In genomic region chr7:139640678-139641077, GRCh38 we compare ENCODE assay signal across 24 cellular contexts.
DNase-seq lines count a peak whose midpoint lies in the region; ATAC-seq, FAIRE-seq and TF ChIP-seq lines count a peak whose summit lies in the region.
"Had no signal": no experiment of that assay in that cellular context is flagged by ENCODE, and none has a peak within 500 bp of the region (broad histone marks: within the 10 kb centered on the region; RNA-seq: fewer than 3 reads in every experiment).

No MANE protein-coding gene starts in this region.

- H3K27ac Mint-ChIP-seq in natural killer cell, result peak overlapping the region; percentile 20 to 29
- peak overlapping the region in 1 of 2 donors; percentile 50 for H3K27ac Mint-ChIP-seq in natural killer cell treated with Interleukin-12 subunit alpha and Interleukin-12 subunit beta and Interleukin-15 and Interleukin-18, amount 100 ng/mL, for 72 hours
- H3K27ac Mint-ChIP-seq: GM23338, H9 had no signal

- H3K27ac ChIP-seq in K562 (ENCODE audit: extremely low read depth, low read depth, low read length) (no peak overlapping the region), PC-3 (ENCODE audit: low read length) (no peak overlapping the region), Peyer's patch (no peak overlapping the region)
- H3K27ac ChIP-seq: BLaER1, SJCRH30 had no signal

- no peaks in the 10 kb centered on the region for H3K27me3 Mint-ChIP-seq in natural killer cell (ENCODE audit: low read depth in 2 of 2)
- no peaks in the 10 kb centered on the region for H3K27me3 Mint-ChIP-seq in natural killer cell treated with Interleukin-12 subunit alpha and Interleukin-12 subunit beta and Interleukin-15 and Interleukin-18, amount 100 ng/mL, for 72 hours
- H3K27me3 Mint-ChIP-seq: CD4-positive, alpha-beta memory T cell had no signal

- H3K27me3 ChIP-seq in K562 (ENCODE audit: control insufficient read depth in 2 of 2, insufficient read depth in 2 of 2, low read length in 2 of 2) (no peaks in the 10 kb centered on the region; a peak in 1 of 5 replicates), PC-3 (ENCODE audit: low read length) (no peaks in the 10 kb centered on the region), Peyer's patch (no peaks in the 10 kb centered on the region)
- H3K27me3 ChIP-seq: BLaER1, MG63, SJCRH30 had no signal

- H3K4me1 ChIP-seq in K562 (replicated peaks in 1 of 2; ENCODE audit: control insufficient read depth in 2 of 2, insufficient read depth in 2 of 2, low read length in 2 of 2) (no peaks in the 10 kb centered on the region), PC-3 (ENCODE audit: insufficient read depth, low read length) (no peaks in the 10 kb centered on the region), Peyer's patch (peaks cover 0 to 6% (median 3%) of the 10 kb centered on the region in 4 donors)
- H3K4me1 ChIP-seq: SJCRH30 had no signal

- no peak for TF ChIP-seq POLR2A in NB4 (IDR thresholded peaks at IDR 0.05; ENCODE audit: extremely low read depth, insufficient read length)
- no peak for TF ChIP-seq POLR2A in K562 (conservative IDR thresholded peaks at IDR 0.05)
- TF ChIP-seq POLR2A in Peyer's patch (IDR thresholded peaks at IDR 0.05), result no peak

- no peaks in the 10 kb centered on the region for H3K9me3 Mint-ChIP-seq in natural killer cell
- peaks cover 3% of the 10 kb centered on the region for H3K9me3 Mint-ChIP-seq in natural killer cell treated with Interleukin-12 subunit alpha and Interleukin-12 subunit beta and Interleukin-15 and Interleukin-18, amount 100 ng/mL, for 72 hours
- H3K9me3 Mint-ChIP-seq: CD4-positive, alpha-beta memory T cell; GM23338; H9 had no signal

- no TSS peak for BruUV-seq in K562 (replicated peaks; lab: Mats Ljungman, UMichigan)
- no TSS peak for BruUV-seq in PC-3 (replicated peaks; lab: Mats Ljungman, UMichigan)

- no peaks in the 10 kb centered on the region for H3F3A ChIP-seq in PC-3 (ENCODE audit: low read length, unreplicated experiment)

- H3K36me3 Mint-ChIP-seq in natural killer cell, result no peaks in the 10 kb centered on the region
- peaks cover 6% of the 10 kb centered on the region for H3K36me3 Mint-ChIP-seq in natural killer cell treated with Interleukin-12 subunit alpha and Interleukin-12 subunit beta and Interleukin-15 and Interleukin-18, amount 100 ng/mL, for 72 hours

- no peak overlapping the region for H3K4me3 ChIP-seq in NB4 (ENCODE audit: low read depth, low read length)
- H3K4me3 ChIP-seq in K562, result no peak overlapping the region
- no peak overlapping the region for H3K4me3 ChIP-seq in PC-3 (ENCODE audit: low read length)
- no peak overlapping the region for H3K4me3 ChIP-seq in Peyer's patch
- H3K4me3 ChIP-seq: BLaER1, GM23338, MG63, SJCRH30 had no signal

- H4K20me1 ChIP-seq in K562 (replicated peaks; ENCODE audit: control insufficient read depth, insufficient read depth, low read length) (peaks cover 3% of the 10 kb centered on the region; the same call in 1 of the 2 replicates), PC-3 (ENCODE audit: low read length) (no peaks in the 10 kb centered on the region)

- intact Hi-C loops in natural killer cell (cut with micrococcal nuclease), result loop anchor here (10.0 kb wide), 1 partner anchor 84 kb away; no protein-coding TSS in a partner anchor
- intact Hi-C loops in K562 (cut with micrococcal nuclease), result no loop called here
- intact Hi-C loops in PC-3 (cut with micrococcal nuclease), result no loop called here

- in situ Hi-C loops in K562 (cut with MboI), result loop anchor here (5.0 to 10.0 kb wide), 2 partner anchors 362 to 684 kb away; no protein-coding TSS in a partner anchor

- TF ChIP-seq CTCF in natural killer cell (IDR thresholded peaks at IDR 0.05) (no peak), NB4 (IDR thresholded peaks at IDR 0.05; ENCODE audit: low read depth, low read length) (no peak), K562 (IDR thresholded peaks at IDR 0.05 in 2 of 3, conservative IDR thresholded peaks at IDR 0.05 in 1 of 3; ENCODE audit: insufficient read depth in 2 of 3, low read depth in 1 of 3, low read length in 3 of 3) (no peak), PC-3 (conservative IDR thresholded peaks at IDR 0.05; ENCODE audit: low read depth, low read length) (no peak), Peyer's patch (IDR thresholded peaks at IDR 0.05) (no peak)

- no peak overlapping the region for H3K4me3 Mint-ChIP-seq in natural killer cell
- no peak overlapping the region for H3K4me3 Mint-ChIP-seq in natural killer cell treated with Interleukin-12 subunit alpha and Interleukin-12 subunit beta and Interleukin-15 and Interleukin-18, amount 100 ng/mL, for 72 hours
- H3K4me3 Mint-ChIP-seq: CD4-positive, alpha-beta memory T cell; GM23338; H9 had no signal

- POLR2A ChIA-PET in K562 (lab: Yijun Ruan, JAX), result interaction anchor here (0.6 to 1.6 kb wide), 5 partner anchors 8 to 1271 kb away, joined by 3 to 7 read pairs (median 4); no protein-coding TSS in a partner anchor
- POLR2A ChIA-PET in PC-3 (lab: Charles Lee; ENCODE audit: unreplicated experiment), result no interaction called here

- no peak for ATAC-seq in natural killer cell
- no peak for ATAC-seq in natural killer cell treated with Interleukin-12 subunit alpha and Interleukin-12 subunit beta and Interleukin-15 and Interleukin-18, amount 100 ng/mL, for 72 hours
- no peak for ATAC-seq in K562
- no peak for ATAC-seq in PC-3
- ATAC-seq: GM23338, SK-N-SH treated with all-trans-retinoic acid at 6 μM for 48 hours had no signal

- FAIRE-seq in K562 (lab: Jason Lieb, UNC), result no peak
- FAIRE-seq: A204.1, G401.6, RCC 7860 had no signal

- CTCF ChIA-PET in K562 (lab: Yijun Ruan, JAX; ENCODE audit: low intra/inter-chr PET ratio) (interaction anchor here (0.8 kb wide), 1 partner anchor 360 kb away, joined by 4 read pairs; no protein-coding TSS in a partner anchor), PC-3 (lab: Charles Lee) (no interaction called here)

- H3K9me2 ChIP-seq in PC-3 (replicated peaks; ENCODE audit: low read length), result no peaks in the 10 kb centered on the region

- H3K9ac ChIP-seq in K562 (ENCODE audit: insufficient read depth in 1 of 2, low read depth in 2 of 2, low read length in 2 of 2) (no peak overlapping the region), PC-3 (ENCODE audit: low read length) (no peak overlapping the region)
- H3K9ac ChIP-seq: BLaER1 had no signal

- no peak for TF ChIP-seq EP300 in K562 (IDR thresholded peaks at IDR 0.05; ENCODE audit: low read length)

- H3K36me3 ChIP-seq in K562 (ENCODE audit: control insufficient read depth, insufficient read depth, low read length) (no peaks in the 10 kb centered on the region; the same call in 2 of the 3 replicates), PC-3 (ENCODE audit: low read depth, low read length) (peaks cover 45% of the 10 kb centered on the region), Peyer's patch (peaks cover 0 to 7% (median 0%) of the 10 kb centered on the region in 3 donors)
- H3K36me3 ChIP-seq: SJCRH30 had no signal

- H3K79me2 ChIP-seq in K562 (ENCODE audit: control insufficient read depth, insufficient read depth, low read length), result no peaks in the 10 kb centered on the region
- peaks cover 81% of the 10 kb centered on the region for H3K79me2 ChIP-seq in PC-3 (ENCODE audit: low read length)

- no peaks in the 10 kb centered on the region for H3K9me3 ChIP-seq in K562 (replicated peaks; ENCODE audit: control insufficient read depth, insufficient read depth, low read depth, low read length)
- no peaks in the 10 kb centered on the region for H3K9me3 ChIP-seq in PC-3 (ENCODE audit: low read length)
- H3K9me3 ChIP-seq in Peyer's patch, result no peaks in the 10 kb centered on the region
- H3K9me3 ChIP-seq: BLaER1, Caco-2, MG63, SJCRH30 had no signal

- DNase-seq in natural killer cell, result no peak
- DNase-seq in natural killer cell treated with Interleukin-12 subunit alpha and Interleukin-12 subunit beta and Interleukin-15 and Interleukin-18, amount 100 ng/mL, for 72 hours (ENCODE audit: low spot score), result no peak
- peak; percentile 69 for DNase-seq in NB4 (ENCODE audit: low read depth)
- DNase-seq in K562 (ENCODE audit: extremely low read depth in 1 of 4, low spot score in 3 of 4), result no peak
- DNase-seq in NCI-H1092 (lab: John Stamatoyannopoulos, UW), result no peak
- DNase-seq in PC-3, result no peak
- no peak for DNase-seq in Peyer's patch
- no peak for DNase-seq in foreskin melanocyte
- DNase-seq: Caco-2; CD4-positive, alpha-beta memory T cell; H9; KBM-7; MG63; NCI-H2029 treated with DMSO at 0.1 percent for 48 hours; NCI-H2227 treated with DMSO at 0.1 percent for 48 hours; NCI-H526 treated with DMSO at 0.1 percent for 48 hours; SJCRH30; T-helper 1 cell had no signal

- H2AFZ ChIP-seq in K562 (ENCODE audit: low read depth, low read length), result no peak overlapping the region
- H2AFZ ChIP-seq in PC-3 (ENCODE audit: low read length), result no peak overlapping the region
- H2AFZ ChIP-seq: GM23338 had no signal

- TF ChIP-seq RAD21 in K562 (CRISPR knock-in tag; conservative IDR thresholded peaks at IDR 0.05 in 1 of 2, IDR thresholded peaks at IDR 0.05 in 1 of 2), result no peak

- peaks cover 50 to 66% of the 10 kb centered on the region in 2 donors for H3K4me1 Mint-ChIP-seq in natural killer cell
- peaks cover 62 to 74% of the 10 kb centered on the region in 2 donors for H3K4me1 Mint-ChIP-seq in natural killer cell treated with Interleukin-12 subunit alpha and Interleukin-12 subunit beta and Interleukin-15 and Interleukin-18, amount 100 ng/mL, for 72 hours (ENCODE audit: low read depth in 2 of 2)

- 79% methylated on average over 3 of the region's 3 CpGs for WGBS in K562 (ENCODE audit: insufficient coverage, low coverage, missing lambda C conversion rate)

- H3K4me2 ChIP-seq in K562 (ENCODE audit: insufficient read depth, low read length) (no peak overlapping the region), PC-3 (ENCODE audit: low read length) (no peak overlapping the region)
- H3K4me2 ChIP-seq: BLaER1, GM23338 had no signal

- peaks cover 5% of the 10 kb centered on the region for H3K9me1 ChIP-seq in K562 (ENCODE audit: control insufficient read depth, insufficient read depth, low read length)

TF ChIP-seq in K562, 482 proteins besides CTCF, POLR2A, EP300 and RAD21 (continues in another document):
- TF ChIP-seq FOXO4 (CRISPR knock-in tag; IDR thresholded peaks at IDR 0.05) (no peak), SPI1 (IDR thresholded peaks at IDR 0.05; ENCODE audit: borderline replicate concordance, low read depth, low read length) (0 out of 2 replicates have a peak, but pooled peaks have one; percentile 9), NFYB (IDR thresholded peaks at IDR 0.05; ENCODE audit: extremely low read depth, insufficient read length) (no peak)
